1 cellular context compared by ENCODE assay signal in the genomic region with DNA sequence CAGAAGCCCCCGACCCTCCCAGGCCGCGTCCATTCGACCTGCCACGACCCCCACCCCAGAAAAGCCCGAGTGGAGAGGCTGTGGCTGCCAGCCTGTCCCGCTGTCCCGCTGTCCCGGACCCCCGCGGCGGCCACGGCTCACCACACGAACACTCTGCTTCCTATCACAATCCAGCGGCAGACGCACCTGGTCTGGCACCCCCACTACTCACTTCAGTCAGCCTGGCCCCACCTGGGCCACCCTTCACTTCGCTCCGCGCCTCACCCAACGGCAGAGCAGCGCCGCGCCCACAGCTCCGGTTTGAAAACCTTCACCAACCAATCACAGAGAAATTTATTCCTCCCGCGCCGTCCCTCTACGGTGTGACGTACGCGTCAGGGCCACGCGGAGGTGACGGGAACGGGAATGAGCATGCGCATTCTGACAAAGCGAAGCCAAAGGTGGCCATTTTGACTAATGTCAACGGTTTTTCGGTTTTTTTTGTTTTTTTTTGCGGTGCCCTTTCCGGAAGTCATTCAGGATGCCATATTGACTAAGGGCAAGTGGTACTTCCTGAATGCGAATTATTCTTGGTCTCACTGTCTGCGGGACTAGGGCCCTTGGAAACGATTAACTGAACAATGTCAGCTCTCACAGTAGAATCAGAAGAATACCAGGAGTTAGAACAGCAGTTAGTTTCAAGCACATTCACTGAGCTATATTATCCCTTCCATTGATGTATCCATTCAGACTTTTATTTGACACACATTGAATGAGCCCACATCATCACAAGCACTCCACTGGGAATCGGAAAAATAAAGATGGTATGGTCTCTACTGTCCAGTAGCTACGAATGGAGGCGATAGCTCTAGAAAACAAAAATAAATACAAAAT.
TF ChIP-seq lines count a peak whose summit lies in the region.

A gene with protein sequence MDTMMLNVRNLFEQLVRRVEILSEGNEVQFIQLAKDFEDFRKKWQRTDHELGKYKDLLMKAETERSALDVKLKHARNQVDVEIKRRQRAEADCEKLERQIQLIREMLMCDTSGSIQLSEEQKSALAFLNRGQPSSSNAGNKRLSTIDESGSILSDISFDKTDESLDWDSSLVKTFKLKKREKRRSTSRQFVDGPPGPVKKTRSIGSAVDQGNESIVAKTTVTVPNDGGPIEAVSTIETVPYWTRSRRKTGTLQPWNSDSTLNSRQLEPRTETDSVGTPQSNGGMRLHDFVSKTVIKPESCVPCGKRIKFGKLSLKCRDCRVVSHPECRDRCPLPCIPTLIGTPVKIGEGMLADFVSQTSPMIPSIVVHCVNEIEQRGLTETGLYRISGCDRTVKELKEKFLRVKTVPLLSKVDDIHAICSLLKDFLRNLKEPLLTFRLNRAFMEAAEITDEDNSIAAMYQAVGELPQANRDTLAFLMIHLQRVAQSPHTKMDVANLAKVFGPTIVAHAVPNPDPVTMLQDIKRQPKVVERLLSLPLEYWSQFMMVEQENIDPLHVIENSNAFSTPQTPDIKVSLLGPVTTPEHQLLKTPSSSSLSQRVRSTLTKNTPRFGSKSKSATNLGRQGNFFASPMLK (minus strand): TSS at position 308 of the 873 bp plus-strand sequence. CDS start 8,779 bp downstream, outside the sequence.

TF ChIP-seq in GM12878, 131 proteins besides CTCF, POLR2A, EP300 and RAD21 (continued from another document and continues in another):
- TF ChIP-seq, protein P1, sequence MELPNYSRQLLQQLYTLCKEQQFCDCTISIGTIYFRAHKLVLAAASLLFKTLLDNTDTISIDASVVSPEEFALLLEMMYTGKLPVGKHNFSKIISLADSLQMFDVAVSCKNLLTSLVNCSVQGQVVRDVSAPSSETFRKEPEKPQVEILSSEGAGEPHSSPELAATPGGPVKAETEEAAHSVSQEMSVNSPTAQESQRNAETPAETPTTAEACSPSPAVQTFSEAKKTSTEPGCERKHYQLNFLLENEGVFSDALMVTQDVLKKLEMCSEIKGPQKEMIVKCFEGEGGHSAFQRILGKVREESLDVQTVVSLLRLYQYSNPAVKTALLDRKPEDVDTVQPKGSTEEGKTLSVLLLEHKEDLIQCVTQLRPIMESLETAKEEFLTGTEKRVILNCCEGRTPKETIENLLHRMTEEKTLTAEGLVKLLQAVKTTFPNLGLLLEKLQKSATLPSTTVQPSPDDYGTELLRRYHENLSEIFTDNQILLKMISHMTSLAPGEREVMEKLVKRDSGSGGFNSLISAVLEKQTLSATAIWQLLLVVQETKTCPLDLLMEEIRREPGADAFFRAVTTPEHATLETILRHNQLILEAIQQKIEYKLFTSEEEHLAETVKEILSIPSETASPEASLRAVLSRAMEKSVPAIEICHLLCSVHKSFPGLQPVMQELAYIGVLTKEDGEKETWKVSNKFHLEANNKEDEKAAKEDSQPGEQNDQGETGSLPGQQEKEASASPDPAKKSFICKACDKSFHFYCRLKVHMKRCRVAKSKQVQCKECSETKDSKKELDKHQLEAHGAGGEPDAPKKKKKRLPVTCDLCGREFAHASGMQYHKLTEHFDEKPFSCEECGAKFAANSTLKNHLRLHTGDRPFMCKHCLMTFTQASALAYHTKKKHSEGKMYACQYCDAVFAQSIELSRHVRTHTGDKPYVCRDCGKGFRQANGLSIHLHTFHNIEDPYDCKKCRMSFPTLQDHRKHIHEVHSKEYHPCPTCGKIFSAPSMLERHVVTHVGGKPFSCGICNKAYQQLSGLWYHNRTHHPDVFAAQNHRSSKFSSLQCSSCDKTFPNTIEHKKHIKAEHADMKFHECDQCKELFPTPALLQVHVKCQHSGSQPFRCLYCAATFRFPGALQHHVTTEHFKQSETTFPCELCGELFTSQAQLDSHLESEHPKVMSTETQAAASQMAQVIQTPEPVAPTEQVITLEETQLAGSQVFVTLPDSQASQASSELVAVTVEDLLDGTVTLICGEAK (IDR thresholded peaks at IDR 0.05; ENCODE audit: borderline replicate concordance) = peak; percentile 85; the same call in 1 of the 2 replicates
- TF ChIP-seq, protein P2, sequence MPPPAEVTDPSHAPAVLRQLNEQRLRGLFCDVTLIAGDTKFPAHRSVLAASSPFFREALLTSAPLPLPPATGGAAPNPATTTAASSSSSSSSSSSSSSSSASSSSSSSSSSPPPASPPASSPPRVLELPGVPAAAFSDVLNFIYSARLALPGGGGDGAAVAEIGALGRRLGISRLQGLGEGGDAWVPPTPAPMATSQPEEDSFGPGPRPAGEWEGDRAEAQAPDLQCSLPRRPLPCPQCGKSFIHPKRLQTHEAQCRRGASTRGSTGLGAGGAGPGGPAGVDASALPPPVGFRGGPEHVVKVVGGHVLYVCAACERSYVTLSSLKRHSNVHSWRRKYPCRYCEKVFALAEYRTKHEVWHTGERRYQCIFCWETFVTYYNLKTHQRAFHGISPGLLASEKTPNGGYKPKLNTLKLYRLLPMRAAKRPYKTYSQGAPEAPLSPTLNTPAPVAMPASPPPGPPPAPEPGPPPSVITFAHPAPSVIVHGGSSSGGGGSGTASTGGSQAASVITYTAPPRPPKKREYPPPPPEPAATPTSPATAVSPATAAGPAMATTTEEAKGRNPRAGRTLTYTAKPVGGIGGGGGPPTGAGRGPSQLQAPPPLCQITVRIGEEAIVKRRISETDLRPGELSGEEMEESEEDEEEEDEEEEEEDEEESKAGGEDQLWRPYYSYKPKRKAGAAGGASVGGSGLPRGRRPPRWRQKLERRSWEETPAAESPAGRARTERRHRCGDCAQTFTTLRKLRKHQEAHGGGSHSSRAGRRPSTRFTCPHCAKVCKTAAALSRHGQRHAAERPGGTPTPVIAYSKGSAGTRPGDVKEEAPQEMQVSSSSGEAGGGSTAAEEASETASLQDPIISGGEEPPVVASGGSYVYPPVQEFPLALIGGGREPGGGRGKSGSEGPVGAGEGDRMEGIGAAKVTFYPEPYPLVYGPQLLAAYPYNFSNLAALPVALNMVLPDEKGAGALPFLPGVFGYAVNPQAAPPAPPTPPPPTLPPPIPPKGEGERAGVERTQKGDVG (CRISPR knock-in tag; IDR thresholded peaks at IDR 0.05) = no peak
- TF ChIP-seq BHLHE40 (IDR thresholded peaks at IDR 0.05; ENCODE audit: borderline replicate concordance in 1 of 2, low read depth in 2 of 2, low read length in 1 of 2) = no peak
- TF ChIP-seq EED (IDR thresholded peaks at IDR 0.05; ENCODE audit: low read depth) = no peak
- no peak for TF ChIP-seq MTA2 (IDR thresholded peaks at IDR 0.05; ENCODE audit: low read depth)
- TF ChIP-seq MTA3 (IDR thresholded peaks at IDR 0.05; ENCODE audit: borderline replicate concordance, low read length) = no peak
- TF ChIP-seq, protein P3, sequence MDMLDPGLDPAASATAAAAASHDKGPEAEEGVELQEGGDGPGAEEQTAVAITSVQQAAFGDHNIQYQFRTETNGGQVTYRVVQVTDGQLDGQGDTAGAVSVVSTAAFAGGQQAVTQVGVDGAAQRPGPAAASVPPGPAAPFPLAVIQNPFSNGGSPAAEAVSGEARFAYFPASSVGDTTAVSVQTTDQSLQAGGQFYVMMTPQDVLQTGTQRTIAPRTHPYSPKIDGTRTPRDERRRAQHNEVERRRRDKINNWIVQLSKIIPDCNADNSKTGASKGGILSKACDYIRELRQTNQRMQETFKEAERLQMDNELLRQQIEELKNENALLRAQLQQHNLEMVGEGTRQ (IDR thresholded peaks at IDR 0.05; ENCODE audit: borderline replicate concordance, low read depth, low read length) = peak; percentile 37; the same call in 1 of the 2 replicates
- 0 out of 2 replicates have a peak, but pooled peaks have one; percentile 65 for TF ChIP-seq WRNIP1 (IDR thresholded peaks at IDR 0.05; ENCODE audit: borderline replicate concordance, low read depth, low read length)
- TF ChIP-seq, protein P4, sequence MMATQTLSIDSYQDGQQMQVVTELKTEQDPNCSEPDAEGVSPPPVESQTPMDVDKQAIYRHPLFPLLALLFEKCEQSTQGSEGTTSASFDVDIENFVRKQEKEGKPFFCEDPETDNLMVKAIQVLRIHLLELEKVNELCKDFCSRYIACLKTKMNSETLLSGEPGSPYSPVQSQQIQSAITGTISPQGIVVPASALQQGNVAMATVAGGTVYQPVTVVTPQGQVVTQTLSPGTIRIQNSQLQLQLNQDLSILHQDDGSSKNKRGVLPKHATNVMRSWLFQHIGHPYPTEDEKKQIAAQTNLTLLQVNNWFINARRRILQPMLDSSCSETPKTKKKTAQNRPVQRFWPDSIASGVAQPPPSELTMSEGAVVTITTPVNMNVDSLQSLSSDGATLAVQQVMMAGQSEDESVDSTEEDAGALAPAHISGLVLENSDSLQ (IDR thresholded peaks at IDR 0.05) = peak; percentile 81
- no peak for TF ChIP-seq BACH1 (IDR thresholded peaks at IDR 0.05; ENCODE audit: borderline replicate concordance)
- TF ChIP-seq, protein P5, sequence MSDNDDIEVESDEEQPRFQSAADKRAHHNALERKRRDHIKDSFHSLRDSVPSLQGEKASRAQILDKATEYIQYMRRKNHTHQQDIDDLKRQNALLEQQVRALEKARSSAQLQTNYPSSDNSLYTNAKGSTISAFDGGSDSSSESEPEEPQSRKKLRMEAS (IDR thresholded peaks at IDR 0.05; ENCODE audit: low read depth, low read length) = peak; percentile 79
- no peak for TF ChIP-seq SMAD5 (IDR thresholded peaks at IDR 0.05; ENCODE audit: low read depth)
- 0 out of 2 replicates have a peak, but pooled peaks have one; percentile 15 for TF ChIP-seq STAT3 (IDR thresholded peaks at IDR 0.05; ENCODE audit: low read depth, low read length)
- TF ChIP-seq, protein P6, sequence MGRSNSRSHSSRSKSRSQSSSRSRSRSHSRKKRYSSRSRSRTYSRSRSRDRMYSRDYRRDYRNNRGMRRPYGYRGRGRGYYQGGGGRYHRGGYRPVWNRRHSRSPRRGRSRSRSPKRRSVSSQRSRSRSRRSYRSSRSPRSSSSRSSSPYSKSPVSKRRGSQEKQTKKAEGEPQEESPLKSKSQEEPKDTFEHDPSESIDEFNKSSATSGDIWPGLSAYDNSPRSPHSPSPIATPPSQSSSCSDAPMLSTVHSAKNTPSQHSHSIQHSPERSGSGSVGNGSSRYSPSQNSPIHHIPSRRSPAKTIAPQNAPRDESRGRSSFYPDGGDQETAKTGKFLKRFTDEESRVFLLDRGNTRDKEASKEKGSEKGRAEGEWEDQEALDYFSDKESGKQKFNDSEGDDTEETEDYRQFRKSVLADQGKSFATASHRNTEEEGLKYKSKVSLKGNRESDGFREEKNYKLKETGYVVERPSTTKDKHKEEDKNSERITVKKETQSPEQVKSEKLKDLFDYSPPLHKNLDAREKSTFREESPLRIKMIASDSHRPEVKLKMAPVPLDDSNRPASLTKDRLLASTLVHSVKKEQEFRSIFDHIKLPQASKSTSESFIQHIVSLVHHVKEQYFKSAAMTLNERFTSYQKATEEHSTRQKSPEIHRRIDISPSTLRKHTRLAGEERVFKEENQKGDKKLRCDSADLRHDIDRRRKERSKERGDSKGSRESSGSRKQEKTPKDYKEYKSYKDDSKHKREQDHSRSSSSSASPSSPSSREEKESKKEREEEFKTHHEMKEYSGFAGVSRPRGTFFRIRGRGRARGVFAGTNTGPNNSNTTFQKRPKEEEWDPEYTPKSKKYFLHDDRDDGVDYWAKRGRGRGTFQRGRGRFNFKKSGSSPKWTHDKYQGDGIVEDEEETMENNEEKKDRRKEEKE (IDR thresholded peaks at IDR 0.05) = no peak
- no peak for TF ChIP-seq CEBPB (IDR thresholded peaks at IDR 0.05; ENCODE audit: borderline replicate concordance in 1 of 2, low read depth in 2 of 2, low read length in 2 of 2)
- TF ChIP-seq, protein P7, sequence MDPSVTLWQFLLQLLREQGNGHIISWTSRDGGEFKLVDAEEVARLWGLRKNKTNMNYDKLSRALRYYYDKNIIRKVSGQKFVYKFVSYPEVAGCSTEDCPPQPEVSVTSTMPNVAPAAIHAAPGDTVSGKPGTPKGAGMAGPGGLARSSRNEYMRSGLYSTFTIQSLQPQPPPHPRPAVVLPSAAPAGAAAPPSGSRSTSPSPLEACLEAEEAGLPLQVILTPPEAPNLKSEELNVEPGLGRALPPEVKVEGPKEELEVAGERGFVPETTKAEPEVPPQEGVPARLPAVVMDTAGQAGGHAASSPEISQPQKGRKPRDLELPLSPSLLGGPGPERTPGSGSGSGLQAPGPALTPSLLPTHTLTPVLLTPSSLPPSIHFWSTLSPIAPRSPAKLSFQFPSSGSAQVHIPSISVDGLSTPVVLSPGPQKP (IDR thresholded peaks at IDR 0.05; ENCODE audit: low read depth, low read length) = peak; percentile 84
- TF ChIP-seq, protein P8, sequence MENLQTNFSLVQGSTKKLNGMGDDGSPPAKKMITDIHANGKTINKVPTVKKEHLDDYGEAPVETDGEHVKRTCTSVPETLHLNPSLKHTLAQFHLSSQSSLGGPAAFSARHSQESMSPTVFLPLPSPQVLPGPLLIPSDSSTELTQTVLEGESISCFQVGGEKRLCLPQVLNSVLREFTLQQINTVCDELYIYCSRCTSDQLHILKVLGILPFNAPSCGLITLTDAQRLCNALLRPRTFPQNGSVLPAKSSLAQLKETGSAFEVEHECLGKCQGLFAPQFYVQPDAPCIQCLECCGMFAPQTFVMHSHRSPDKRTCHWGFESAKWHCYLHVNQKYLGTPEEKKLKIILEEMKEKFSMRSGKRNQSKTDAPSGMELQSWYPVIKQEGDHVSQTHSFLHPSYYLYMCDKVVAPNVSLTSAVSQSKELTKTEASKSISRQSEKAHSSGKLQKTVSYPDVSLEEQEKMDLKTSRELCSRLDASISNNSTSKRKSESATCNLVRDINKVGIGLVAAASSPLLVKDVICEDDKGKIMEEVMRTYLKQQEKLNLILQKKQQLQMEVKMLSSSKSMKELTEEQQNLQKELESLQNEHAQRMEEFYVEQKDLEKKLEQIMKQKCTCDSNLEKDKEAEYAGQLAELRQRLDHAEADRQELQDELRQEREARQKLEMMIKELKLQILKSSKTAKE (IDR thresholded peaks at IDR 0.05; ENCODE audit: low read depth, poor library complexity, severe bottlenecking) = no peak
- TF ChIP-seq, protein P9, sequence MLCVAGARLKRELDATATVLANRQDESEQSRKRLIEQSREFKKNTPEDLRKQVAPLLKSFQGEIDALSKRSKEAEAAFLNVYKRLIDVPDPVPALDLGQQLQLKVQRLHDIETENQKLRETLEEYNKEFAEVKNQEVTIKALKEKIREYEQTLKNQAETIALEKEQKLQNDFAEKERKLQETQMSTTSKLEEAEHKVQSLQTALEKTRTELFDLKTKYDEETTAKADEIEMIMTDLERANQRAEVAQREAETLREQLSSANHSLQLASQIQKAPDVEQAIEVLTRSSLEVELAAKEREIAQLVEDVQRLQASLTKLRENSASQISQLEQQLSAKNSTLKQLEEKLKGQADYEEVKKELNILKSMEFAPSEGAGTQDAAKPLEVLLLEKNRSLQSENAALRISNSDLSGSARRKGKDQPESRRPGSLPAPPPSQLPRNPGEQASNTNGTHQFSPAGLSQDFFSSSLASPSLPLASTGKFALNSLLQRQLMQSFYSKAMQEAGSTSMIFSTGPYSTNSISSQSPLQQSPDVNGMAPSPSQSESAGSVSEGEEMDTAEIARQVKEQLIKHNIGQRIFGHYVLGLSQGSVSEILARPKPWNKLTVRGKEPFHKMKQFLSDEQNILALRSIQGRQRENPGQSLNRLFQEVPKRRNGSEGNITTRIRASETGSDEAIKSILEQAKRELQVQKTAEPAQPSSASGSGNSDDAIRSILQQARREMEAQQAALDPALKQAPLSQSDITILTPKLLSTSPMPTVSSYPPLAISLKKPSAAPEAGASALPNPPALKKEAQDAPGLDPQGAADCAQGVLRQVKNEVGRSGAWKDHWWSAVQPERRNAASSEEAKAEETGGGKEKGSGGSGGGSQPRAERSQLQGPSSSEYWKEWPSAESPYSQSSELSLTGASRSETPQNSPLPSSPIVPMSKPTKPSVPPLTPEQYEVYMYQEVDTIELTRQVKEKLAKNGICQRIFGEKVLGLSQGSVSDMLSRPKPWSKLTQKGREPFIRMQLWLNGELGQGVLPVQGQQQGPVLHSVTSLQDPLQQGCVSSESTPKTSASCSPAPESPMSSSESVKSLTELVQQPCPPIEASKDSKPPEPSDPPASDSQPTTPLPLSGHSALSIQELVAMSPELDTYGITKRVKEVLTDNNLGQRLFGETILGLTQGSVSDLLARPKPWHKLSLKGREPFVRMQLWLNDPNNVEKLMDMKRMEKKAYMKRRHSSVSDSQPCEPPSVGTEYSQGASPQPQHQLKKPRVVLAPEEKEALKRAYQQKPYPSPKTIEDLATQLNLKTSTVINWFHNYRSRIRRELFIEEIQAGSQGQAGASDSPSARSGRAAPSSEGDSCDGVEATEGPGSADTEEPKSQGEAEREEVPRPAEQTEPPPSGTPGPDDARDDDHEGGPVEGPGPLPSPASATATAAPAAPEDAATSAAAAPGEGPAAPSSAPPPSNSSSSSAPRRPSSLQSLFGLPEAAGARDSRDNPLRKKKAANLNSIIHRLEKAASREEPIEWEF (IDR thresholded peaks at IDR 0.05; ENCODE audit: insufficient replicate concordance, low read depth, low read length) = no peak
- TF ChIP-seq MXI1 (IDR thresholded peaks at IDR 0.05; ENCODE audit: low read depth, low read length) = peak; percentile 89
